ENCODE assay signal across 21 cellular contexts in genomic region chr3:125013095-125013494, GRCh38. TPM values are rescaled to one million over a fixed set of nuclear protein-coding genes. Genes with fewer than 3 reads are reported as not detected.
DNase-seq lines count a peak whose midpoint lies in the region; ATAC-seq and TF ChIP-seq lines count a peak whose summit lies in the region.
"Had no signal": no experiment of that assay in that cellular context is flagged by ENCODE, and none has a peak within 500 bp of the region (broad histone marks: within the 10 kb centered on the region; RNA-seq: fewer than 3 reads in every experiment).

No MANE protein-coding gene starts in this region.

- no peaks in the 10 kb centered on the region for H3K9me3 ChIP-seq in sigmoid colon
- H3K9me3 ChIP-seq in tibial nerve, result no peaks in the 10 kb centered on the region
- H3K9me3 ChIP-seq: Caco-2 had no signal

- TF ChIP-seq CTCF in WTC11 (IDR thresholded peaks at IDR 0.05) (no peak), sigmoid colon (IDR thresholded peaks at IDR 0.05) (no peak), tibial nerve (IDR thresholded peaks at IDR 0.05) (no peak)

- H3K36me3 ChIP-seq in ACC112 (ENCODE audit: insufficient read depth, low read length) (peaks cover 66% of the 10 kb centered on the region), sigmoid colon (peaks cover 27 to 100% (median 51%) of the 10 kb centered on the region in 4 donors), tibial nerve (peaks cover 0 to 98% (median 0%) of the 10 kb centered on the region in 3 donors)

- peaks cover 31% of the 10 kb centered on the region for H3K36me3 Mint-ChIP-seq in activated CD4-positive, alpha-beta T cell treated with anti-CD3 and anti-CD28 coated beads for 36 hours (ENCODE audit: low read depth)
- peaks cover 26% of the 10 kb centered on the region for H3K36me3 Mint-ChIP-seq in WTC11

- no peaks in the 10 kb centered on the region for H3K27me3 Mint-ChIP-seq in activated CD4-positive, alpha-beta T cell treated with anti-CD3 and anti-CD28 coated beads for 36 hours
- no peaks in the 10 kb centered on the region for H3K27me3 Mint-ChIP-seq in WTC11 (ENCODE audit: low read depth)
- H3K27me3 Mint-ChIP-seq: CD4-positive, alpha-beta memory T cell had no signal

- TF ChIP-seq EP300 in sigmoid colon (IDR thresholded peaks at IDR 0.05) (no peak), tibial nerve (IDR thresholded peaks at IDR 0.05) (no peak)

- intact Hi-C loops in activated CD4-positive, alpha-beta T cell treated with anti-CD3 and anti-CD28 coated beads for 36 hours (cut with DNase I, micrococcal nuclease), result no loop called here
- intact Hi-C loops in sigmoid colon (cut with DNase I), result no loop called here

- no peak overlapping the region for H2AFZ ChIP-seq in ACC112 (ENCODE audit: low read length, unreplicated experiment)

- peaks cover 15% of the 10 kb centered on the region for H3K4me1 ChIP-seq in ACC112 (ENCODE audit: control insufficient read depth, insufficient read depth, low read length, unreplicated experiment)
- no peaks in the 10 kb centered on the region for H3K4me1 ChIP-seq in sigmoid colon
- H3K4me1 ChIP-seq in tibial nerve, result no peaks in the 10 kb centered on the region
- H3K4me1 ChIP-seq: Caco-2 had no signal

- H3K4me3 ChIP-seq in ACC112 (ENCODE audit: low read depth, low read length), result no peak overlapping the region
- H3K4me3 ChIP-seq in sigmoid colon, result no peak overlapping the region
- no peak overlapping the region for H3K4me3 ChIP-seq in tibial nerve
- H3K4me3 ChIP-seq: BLaER1 treated with 17β-estradiol and CSF1 and Interleukin-3, amounts not matched to agents 10 nM and 100 nM had no signal

- no peak for DNase-seq in activated CD4-positive, alpha-beta T cell treated with anti-CD3 and anti-CD28 coated beads for 36 hours
- no peak for DNase-seq in activated CD4-positive, alpha-beta T cell treated with anti-CD3 and anti-CD28 coated beads for 48 hours
- DNase-seq in WTC11 (ENCODE audit: low spot score) (no peak), left lobe of liver (ENCODE audit: low spot score) (peak; percentile 18), sigmoid colon (no peak), NCI-H2081 (lab: John Stamatoyannopoulos, UW) (no peak), tibial nerve (ENCODE audit: low spot score in 2 of 2) (no peak)
- DNase-seq: Caco-2; CD4-positive, alpha-beta memory T cell; DND-41; H7; HFFc6; KBM-7; MM.1S; NCI-H1092; NCI-H1436; NCI-H187 treated with DMSO at 0.1 percent for 48 hours; NCI-H510A had no signal

- no peak overlapping the region for H3K27ac Mint-ChIP-seq in activated CD4-positive, alpha-beta T cell treated with anti-CD3 and anti-CD28 coated beads for 36 hours
- peak overlapping the region; percentile 35; the same call in 1 of the 2 replicates for H3K27ac Mint-ChIP-seq in WTC11
- H3K27ac Mint-ChIP-seq: HFFc6 had no signal

- CTCF ChIA-PET in activated CD4-positive, alpha-beta T cell treated with anti-CD3 and anti-CD28 coated beads for 36 hours (lab: Charles Lee), result no interaction called here
- CTCF ChIA-PET in WTC11 (lab: Charles Lee), result interaction anchor here (1.3 to 1.5 kb wide), 2 partner anchors 152 to 252 kb away, joined by 3 to 4 read pairs; no protein-coding TSS in a partner anchor

- H3K9me3 Mint-ChIP-seq in activated CD4-positive, alpha-beta T cell treated with anti-CD3 and anti-CD28 coated beads for 36 hours (ENCODE audit: low read depth), result no peaks in the 10 kb centered on the region
- no peaks in the 10 kb centered on the region for H3K9me3 Mint-ChIP-seq in WTC11
- H3K9me3 Mint-ChIP-seq: CD4-positive, alpha-beta memory T cell; HFFc6 had no signal

- H3K79me2 ChIP-seq in ACC112 (ENCODE audit: control insufficient read depth, insufficient read depth, low read length, unreplicated experiment), result no peaks in the 10 kb centered on the region

- 90% methylated on average over 1 of the region's 1 CpG for WGBS in sigmoid colon, 2 donors
- 84 to 91% methylated on average over 1 of the region's 1 CpG for WGBS in tibial nerve, 2 donors

- POLR2A ChIA-PET in activated CD4-positive, alpha-beta T cell treated with anti-CD3 and anti-CD28 coated beads for 36 hours (lab: Charles Lee), result no interaction called here
- POLR2A ChIA-PET in WTC11 (lab: Charles Lee), result no interaction called here

- no peak overlapping the region for H3K4me3 Mint-ChIP-seq in activated CD4-positive, alpha-beta T cell treated with anti-CD3 and anti-CD28 coated beads for 36 hours
- no peak overlapping the region for H3K4me3 Mint-ChIP-seq in WTC11
- H3K4me3 Mint-ChIP-seq: CD4-positive, alpha-beta memory T cell; HFFc6 had no signal

- ATAC-seq in activated CD4-positive, alpha-beta T cell treated with anti-CD3 and anti-CD28 coated beads for 36 hours, result peak; percentile 74
- no peak for ATAC-seq in WTC11
- ATAC-seq in left lobe of liver, result no peak

- peaks cover 16% of the 10 kb centered on the region for H3K4me1 Mint-ChIP-seq in activated CD4-positive, alpha-beta T cell treated with anti-CD3 and anti-CD28 coated beads for 36 hours
- no peaks in the 10 kb centered on the region for H3K4me1 Mint-ChIP-seq in WTC11

- TF ChIP-seq POLR2A in sigmoid colon (IDR thresholded peaks at IDR 0.05), result no peak
- no peak for TF ChIP-seq POLR2A in tibial nerve (IDR thresholded peaks at IDR 0.05)

- H3K27ac ChIP-seq in ACC112 (ENCODE audit: low read depth, low read length) (peak overlapping the region; percentile 55; the same call in 1 of the 2 replicates), sigmoid colon (no peak overlapping the region), tibial nerve (no peak overlapping the region)
- H3K27ac ChIP-seq: 22Rv1; BLaER1 treated with 17β-estradiol and CSF1 and Interleukin-3, amounts not matched to agents 10 nM and 100 nM had no signal

- H3K27me3 ChIP-seq in ACC112 (ENCODE audit: insufficient read depth, low read length) (no peaks in the 10 kb centered on the region), sigmoid colon (no peaks in the 10 kb centered on the region), tibial nerve (no peaks in the 10 kb centered on the region)
- H3K27me3 ChIP-seq: BLaER1 treated with 17β-estradiol and CSF1 and Interleukin-3, amounts not matched to agents 10 nM and 100 nM had no signal

TF ChIP-seq in WTC11, 78 proteins besides CTCF, POLR2A, EP300 and RAD21 (continues in another document):
- no peak for TF ChIP-seq CBFB (CRISPR knock-in tag; IDR thresholded peaks at IDR 0.05; ENCODE audit: low read depth)
- no peak for TF ChIP-seq HMGXB4 (CRISPR knock-in tag; IDR thresholded peaks at IDR 0.05)
- TF ChIP-seq, protein P1, sequence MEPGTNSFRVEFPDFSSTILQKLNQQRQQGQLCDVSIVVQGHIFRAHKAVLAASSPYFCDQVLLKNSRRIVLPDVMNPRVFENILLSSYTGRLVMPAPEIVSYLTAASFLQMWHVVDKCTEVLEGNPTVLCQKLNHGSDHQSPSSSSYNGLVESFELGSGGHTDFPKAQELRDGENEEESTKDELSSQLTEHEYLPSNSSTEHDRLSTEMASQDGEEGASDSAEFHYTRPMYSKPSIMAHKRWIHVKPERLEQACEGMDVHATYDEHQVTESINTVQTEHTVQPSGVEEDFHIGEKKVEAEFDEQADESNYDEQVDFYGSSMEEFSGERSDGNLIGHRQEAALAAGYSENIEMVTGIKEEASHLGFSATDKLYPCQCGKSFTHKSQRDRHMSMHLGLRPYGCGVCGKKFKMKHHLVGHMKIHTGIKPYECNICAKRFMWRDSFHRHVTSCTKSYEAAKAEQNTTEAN (CRISPR knock-in tag; IDR thresholded peaks at IDR 0.05), result no peak
- TF ChIP-seq, protein P2, sequence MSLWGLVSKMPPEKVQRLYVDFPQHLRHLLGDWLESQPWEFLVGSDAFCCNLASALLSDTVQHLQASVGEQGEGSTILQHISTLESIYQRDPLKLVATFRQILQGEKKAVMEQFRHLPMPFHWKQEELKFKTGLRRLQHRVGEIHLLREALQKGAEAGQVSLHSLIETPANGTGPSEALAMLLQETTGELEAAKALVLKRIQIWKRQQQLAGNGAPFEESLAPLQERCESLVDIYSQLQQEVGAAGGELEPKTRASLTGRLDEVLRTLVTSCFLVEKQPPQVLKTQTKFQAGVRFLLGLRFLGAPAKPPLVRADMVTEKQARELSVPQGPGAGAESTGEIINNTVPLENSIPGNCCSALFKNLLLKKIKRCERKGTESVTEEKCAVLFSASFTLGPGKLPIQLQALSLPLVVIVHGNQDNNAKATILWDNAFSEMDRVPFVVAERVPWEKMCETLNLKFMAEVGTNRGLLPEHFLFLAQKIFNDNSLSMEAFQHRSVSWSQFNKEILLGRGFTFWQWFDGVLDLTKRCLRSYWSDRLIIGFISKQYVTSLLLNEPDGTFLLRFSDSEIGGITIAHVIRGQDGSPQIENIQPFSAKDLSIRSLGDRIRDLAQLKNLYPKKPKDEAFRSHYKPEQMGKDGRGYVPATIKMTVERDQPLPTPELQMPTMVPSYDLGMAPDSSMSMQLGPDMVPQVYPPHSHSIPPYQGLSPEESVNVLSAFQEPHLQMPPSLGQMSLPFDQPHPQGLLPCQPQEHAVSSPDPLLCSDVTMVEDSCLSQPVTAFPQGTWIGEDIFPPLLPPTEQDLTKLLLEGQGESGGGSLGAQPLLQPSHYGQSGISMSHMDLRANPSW (CRISPR knock-in tag; conservative IDR thresholded peaks at IDR 0.05; ENCODE audit: low read depth), result no peak

RNA-seq across cellular contexts. Expression of gene HEG1, which starts 42.7 kb away (rescaled TPM):
- total RNA-seq in activated CD4-positive, alpha-beta T cell treated with anti-CD3 and anti-CD28 coated beads for 36 hours, result 1 to 10 TPM; 5.9 to 6.4 TPM
- total RNA-seq in WTC11 (2021) (7.9 to 14.6 TPM (median 8.7 TPM) in 3 replicates), left lobe of liver (5.4 TPM), sigmoid colon (10 to 100 TPM; 24.5 to 61.6 (median 41.5) TPM), tibial nerve (10 to 100 TPM; 26.8 to 59.1 (median 42.5) TPM)
- 1 to 10 TPM in 2 of 3 donors, under 1 TPM in 1; 0.92 to 9.7 (median 1.8) TPM for polyA plus RNA-seq in sigmoid colon
